In genomic region chr5:111092062-111092853, GRCh38 we compare ENCODE assay signal across 8 cellular contexts. TPM values are rescaled to one million over a fixed set of nuclear protein-coding genes. Genes with fewer than 3 reads are reported as not detected.
A peak's percentile ranks its signal among the peaks of the same experiment; 100 is the strongest.
DNase-seq lines count a peak whose midpoint lies in the region; ATAC-seq and TF ChIP-seq lines count a peak whose summit lies in the region.

Gene WDR36, plus strand, starts transcription at chr5:111092348. Its CDS starts 109 bp downstream, at chr5:111092457.

- 1 to 3% (median 1%) methylated on average over 22 to 50 of the region's 50 CpGs for WGBS in adrenal gland, 4 donors
- 1 to 2% (median 1%) methylated on average over 42 to 50 of the region's 50 CpGs for WGBS in heart left ventricle, 4 donors
- WGBS in trophoblast cell (ENCODE audit: extremely low coverage, insufficient coverage, insufficient read length), result no CpG with 5 or more reads among the region's 50 CpGs
- 1% methylated on average over 50 of the region's 50 CpGs for WGBS in tibial nerve, 2 donors

- DNase-seq in GM13976 (ENCODE audit: low spot score), result peak; percentile 86
- peak; percentile 84 for DNase-seq in NCI-H146 (lab: John Stamatoyannopoulos, UW)
- DNase-seq in T-cell, result peak; percentile 72 to 91 (median 83)
- DNase-seq in adrenal gland, result peak; percentile 90 to 95 (median 92)
- peak; percentile 87 to 93 (median 92) for DNase-seq in heart left ventricle
- DNase-seq in trophoblast cell, result peak; percentile 83 to 98
- peak; percentile 74 to 80 for DNase-seq in tibial nerve (ENCODE audit: low spot score in 2 of 2)

- H3K9me3 ChIP-seq in adrenal gland (replicated peaks in 1 of 3) (no peaks in the 10 kb centered on the region), heart left ventricle (no peaks in the 10 kb centered on the region), trophoblast cell (ENCODE audit: insufficient read depth, low read depth, low read length) (no peaks in the 10 kb centered on the region), tibial nerve (no peaks in the 10 kb centered on the region)

- H3K14ac ChIP-seq in trophoblast cell (ENCODE audit: low read length), result peak within 1 kb of the TSS; percentile 83

- peak within 1 kb of the TSS; percentile 98 for H4K8ac ChIP-seq in trophoblast cell (ENCODE audit: low read depth, low read length)

- TF ChIP-seq POLR2A in adrenal gland (IDR thresholded peaks at IDR 0.05) (peak in 1 of 2 donors; percentile 39), heart left ventricle (IDR thresholded peaks at IDR 0.05) (peak in 1 of 2 donors; percentile 49), tibial nerve (IDR thresholded peaks at IDR 0.05) (peak; percentile 8 to 21)

- no peak within 1 kb of the TSS for H3K23ac ChIP-seq in trophoblast cell (ENCODE audit: low read length)

- peak within 1 kb of the TSS; percentile 52 for H2BK120ac ChIP-seq in trophoblast cell (ENCODE audit: insufficient read depth, low read length, poor library complexity)

- H3K36me3 Mint-ChIP-seq in T-cell, result peaks cover 16% of the 10 kb centered on the region

- no peaks in the 10 kb centered on the region for H3K9me3 Mint-ChIP-seq in T-cell

- peak within 1 kb of the TSS; percentile 34 for H2BK5ac ChIP-seq in trophoblast cell (ENCODE audit: low read depth, low read length, poor library complexity)

- H3K4me3 Mint-ChIP-seq in T-cell, result peak within 1 kb of the TSS; percentile 90 to 98 (median 92)

- H3K4me1 ChIP-seq in adrenal gland (replicated peaks in 1 of 2), result peaks cover 11 to 28% of the 10 kb centered on the region in 2 donors
- peaks cover 0 to 29% (median 14%) of the 10 kb centered on the region in 12 donors for H3K4me1 ChIP-seq in heart left ventricle
- no peaks in the 10 kb centered on the region for H3K4me1 ChIP-seq in trophoblast cell (ENCODE audit: control insufficient read depth in 1 of 2, insufficient read depth in 2 of 2, low read length in 2 of 2)
- H3K4me1 ChIP-seq in tibial nerve, result peaks cover 0 to 29% (median 9%) of the 10 kb centered on the region in 4 donors

- no peak within 1 kb of the TSS for H2AK5ac ChIP-seq in trophoblast cell (ENCODE audit: low read length)

- H3K27ac ChIP-seq in adrenal gland (peak within 1 kb of the TSS; percentile 40 to 91 (median 73)), heart left ventricle (peak within 1 kb of the TSS; percentile 11 to 91 (median 78)), trophoblast cell (ENCODE audit: low read depth, low read length) (peak within 1 kb of the TSS; percentile 37), tibial nerve (peak within 1 kb of the TSS; percentile 32 to 88 (median 79))

- H3K27me3 ChIP-seq in adrenal gland, result no peaks in the 10 kb centered on the region
- H3K27me3 ChIP-seq in heart left ventricle, result no peaks in the 10 kb centered on the region
- H3K27me3 ChIP-seq in trophoblast cell (ENCODE audit: insufficient read depth, low read length), result no peaks in the 10 kb centered on the region
- no peaks in the 10 kb centered on the region for H3K27me3 ChIP-seq in tibial nerve

- peak within 1 kb of the TSS; percentile 91 for H4K12ac ChIP-seq in trophoblast cell (ENCODE audit: low read depth, low read length)

- peaks cover 4 to 11% of the 10 kb centered on the region in 2 donors for H3K27me3 Mint-ChIP-seq in T-cell

- peaks cover 5% of the 10 kb centered on the region for H3K79me2 ChIP-seq in trophoblast cell (ENCODE audit: control insufficient read depth, insufficient read depth, low read length, poor library complexity)

- no peak within 1 kb of the TSS for H2BK12ac ChIP-seq in trophoblast cell (ENCODE audit: low read length)

- H3K4me2 ChIP-seq in trophoblast cell (ENCODE audit: low read length), result peak within 1 kb of the TSS; percentile 77

- H3K4me1 Mint-ChIP-seq in T-cell, result peaks cover 36 to 45% (median 40%) of the 10 kb centered on the region in 3 donors

- intact Hi-C loops in adrenal gland (cut with DNase I) (loop anchor here in 1 of 2 donors (10.0 kb wide), 1 partner anchor 337 kb away; no protein-coding TSS in a partner anchor), heart left ventricle (cut with DNase I) (loop anchor here in 5 of 10 donors (5.0 to 10.0 kb wide), 2 partner anchors 335 to 337 kb away; no protein-coding TSS in a partner anchor)

- peak; percentile 91 for ATAC-seq in HG02870 (IDR thresholded peaks at IDR 0.05; ENCODE audit: unreplicated experiment)
- peak; percentile 93 to 96 (median 95) for ATAC-seq in T-cell (replicated peaks in 1 of 4)
- ATAC-seq in heart left ventricle, result peak; percentile 95 to 99 (median 99)

- peak in 1 of 2 donors; percentile 90 for TF ChIP-seq EP300 in tibial nerve (IDR thresholded peaks at IDR 0.05)

- H3K4me3 ChIP-seq in adrenal gland (peak within 1 kb of the TSS; percentile 76 to 87 (median 80)), heart left ventricle (peak within 1 kb of the TSS; percentile 55 to 99 (median 84)), trophoblast cell (ENCODE audit: low read depth, low read length) (peak within 1 kb of the TSS; percentile 95), tibial nerve (peak within 1 kb of the TSS; percentile 61 to 94 (median 80))

- CTCF ChIA-PET in T-cell (lab: Charles Lee), result interaction anchor here (0.9 to 1.5 kb wide), 4 partner anchors 9 to 187 kb away, joined by 3 to 6 read pairs (median 4); no protein-coding TSS in a partner anchor

- peak within 1 kb of the TSS; percentile 65 for H3K18ac ChIP-seq in trophoblast cell (ENCODE audit: low read length)

- peak within 1 kb of the TSS; percentile 84 for H3K9ac ChIP-seq in trophoblast cell (ENCODE audit: low read length)

- H4K91ac ChIP-seq in trophoblast cell (ENCODE audit: low read depth, low read length), result peak within 1 kb of the TSS; percentile 81

- POLR2A ChIA-PET in T-cell (lab: Charles Lee), result interaction anchor here in 1 of 2 donors (0.6 to 1.0 kb wide), 4 partner anchors 9 to 1404 kb away, joined by 3 read pairs; partner anchors contain the start of gene STARD4

- H3K79me1 ChIP-seq in trophoblast cell (ENCODE audit: low read length), result peaks cover 4% of the 10 kb centered on the region

- peak within 1 kb of the TSS; percentile 60 for H3K4ac ChIP-seq in trophoblast cell (ENCODE audit: low read depth, low read length)

- in situ Hi-C loops in GM13976 (cut with MboI; ENCODE audit: low sequenced_read_pairs, unreplicated experiment), result no loop called here

- H3K36me3 ChIP-seq in adrenal gland (replicated peaks in 1 of 2), result peaks cover 0 to 6% of the 10 kb centered on the region in 2 donors
- H3K36me3 ChIP-seq in heart left ventricle, result peaks cover 0 to 29% (median 16%) of the 10 kb centered on the region in 9 donors
- no peaks in the 10 kb centered on the region for H3K36me3 ChIP-seq in trophoblast cell (ENCODE audit: control insufficient read depth in 1 of 2, insufficient read depth in 2 of 2, low read length in 2 of 2)
- peaks cover 0 to 14% (median 0%) of the 10 kb centered on the region in 3 donors for H3K36me3 ChIP-seq in tibial nerve

- peak within 1 kb of the TSS; percentile 82 for H2AFZ ChIP-seq in trophoblast cell (ENCODE audit: insufficient read depth, low read length, poor library complexity)

- peak within 1 kb of the TSS; percentile 91 to 92 for H3K27ac Mint-ChIP-seq in T-cell

- TF ChIP-seq CTCF in GM13976 (IDR thresholded peaks at IDR 0.05; ENCODE audit: borderline replicate concordance, control extremely low read depth, extremely low read depth, insufficient read depth, missing control alignments) (no peak), adrenal gland (IDR thresholded peaks at IDR 0.05) (peak in 1 of 6 experiments; percentile 8), heart left ventricle (IDR thresholded peaks at IDR 0.05) (peak in 2 of 12 donors; percentile 6 to 12), tibial nerve (IDR thresholded peaks at IDR 0.05) (peak in 1 of 5 experiments; percentile 26)

RNA-seq across cellular contexts. Expression of gene WDR36, which starts in this region (rescaled TPM):
- total RNA-seq in T-cell (10 to 100 TPM; 22.8 to 30.1 (median 28.0) TPM), adrenal gland (10 to 100 TPM; 13.2 to 86.1 (median 23.2) TPM), heart left ventricle (10 to 100 TPM; 10.3 to 18.0 (median 13.1) TPM), tibial nerve (10 to 100 TPM; 21.6 to 27.9 (median 22.2) TPM)
- polyA plus RNA-seq in adrenal gland (10 to 100 TPM in 1 of 3 donors, 1 to 10 TPM in 2; 6.6 to 19.1 (median 9.0) TPM), heart left ventricle (1 to 10 TPM; 4.3 to 5.1 TPM)
- 14.0 and 15.5 TPM in 2 replicates for polyA plus RNA-seq in trophoblast cell (2013)

Comparison
In these comparisons a context has a peak if more than half of its experiments do, and no peak if none do; other contexts are left out.
1. Peak in every context shown above with its lines: DNase-seq, ATAC-seq, H3K4me3 ChIP-seq and H3K27ac ChIP-seq.